15 cellular contexts compared by ENCODE assay signal in the genomic region with DNA sequence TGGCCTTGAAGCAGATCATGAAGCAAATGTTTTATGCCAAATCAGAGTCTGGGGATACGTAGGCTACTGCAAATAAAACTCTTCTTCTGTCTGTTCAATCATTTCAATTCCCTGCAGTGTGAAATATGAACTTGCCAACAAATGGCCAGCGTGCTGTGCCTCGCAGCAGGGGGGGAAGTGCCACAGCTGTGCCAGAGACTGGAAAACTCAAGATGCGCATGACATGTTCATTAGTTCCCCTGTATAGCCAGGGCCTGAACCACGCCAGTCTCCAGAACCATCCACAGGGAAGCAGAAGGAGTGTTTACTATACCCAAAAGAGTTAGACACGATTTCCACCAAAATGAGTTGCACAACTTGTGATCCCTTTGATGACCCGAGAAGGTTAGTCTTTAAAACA.
DNase-seq lines count a peak whose midpoint lies in the region; ATAC-seq and TF ChIP-seq lines count a peak whose summit lies in the region.
"Had no signal": no experiment of that assay in that cellular context is flagged by ENCODE, and none has a peak within 500 bp of the region (broad histone marks: within the 10 kb centered on the region; RNA-seq: fewer than 3 reads in every experiment).

No MANE protein-coding gene starts in this region.

- no peak for DNase-seq in Right ventricle myocardium superior
- DNase-seq in right atrium auricular region (ENCODE audit: low spot score), result no peak
- no peak for DNase-seq in SIG-M5 (lab: John Stamatoyannopoulos, UW)
- DNase-seq in coronary artery (ENCODE audit: low spot score), result no peak
- DNase-seq in OCI-M2 (lab: John Stamatoyannopoulos, UW; ENCODE audit: unreplicated experiment), result no peak
- no peak for DNase-seq in activated CD4-positive, alpha-beta T cell treated with anti-CD3 and anti-CD28 coated beads, Interleukin-2, amount 10 ng/mL, durations not matched to agents 7 days and 5 days
- DNase-seq: activated CD4-positive, alpha-beta T cell treated with anti-CD3 and anti-CD28 coated beads for 1 hour; activated effector memory CD4-positive, alpha-beta T cell treated with anti-CD3 and anti-CD28 coated beads, Interleukin-2, amount 50 U/mL, for 16 hours; EL; NCI-H1930; stimulated activated CD4-positive, alpha-beta T cell treated with anti-CD3 and anti-CD28 coated beads, Interleukin-4, amount 100 ng/mL, for 24 hours had no signal

- no peaks in the 10 kb centered on the region for H3K4me1 Mint-ChIP-seq in activated CD4-positive, alpha-beta T cell treated with anti-CD3 and anti-CD28 coated beads, Interleukin-2, amount 10 ng/mL, durations not matched to agents 7 days and 5 days
- H3K4me1 Mint-ChIP-seq: central memory CD8-positive, alpha-beta T cell had no signal

- H3K4me1 ChIP-seq in right atrium auricular region (peaks cover 0 to 13% of the 10 kb centered on the region in 2 donors), iPS-20b (ENCODE audit: insufficient read depth, low read length) (peaks cover 48% of the 10 kb centered on the region)

- no peak overlapping the region for H3K4me3 Mint-ChIP-seq in activated CD4-positive, alpha-beta T cell treated with anti-CD3 and anti-CD28 coated beads, Interleukin-2, amount 10 ng/mL, durations not matched to agents 7 days and 5 days
- H3K4me3 Mint-ChIP-seq: central memory CD8-positive, alpha-beta T cell had no signal

- H3K27me3 ChIP-seq in right atrium auricular region, result no peaks in the 10 kb centered on the region
- H3K27me3 ChIP-seq in iPS-20b (ENCODE audit: insufficient read depth, low read length), result peaks cover 10% of the 10 kb centered on the region; the same call in 1 of the 2 replicates

- CTCF ChIA-PET in activated CD4-positive, alpha-beta T cell treated with anti-CD3 and anti-CD28 coated beads, Interleukin-2, amount 10 ng/mL, durations not matched to agents 7 days and 5 days (lab: Charles Lee), result no interaction called here

- peak; percentile 73 for ATAC-seq in Right ventricle myocardium superior (ENCODE audit: poor library complexity)
- peak; percentile 58 for ATAC-seq in SK-N-SH treated with all-trans-retinoic acid at 6 μM for 48 hours
- ATAC-seq: left lobe of liver had no signal

- POLR2A ChIA-PET in activated CD4-positive, alpha-beta T cell treated with anti-CD3 and anti-CD28 coated beads, Interleukin-2, amount 10 ng/mL, durations not matched to agents 7 days and 5 days (lab: Charles Lee), result no interaction called here

- H3K4me3 ChIP-seq in right atrium auricular region (no peak overlapping the region), iPS-20b (ENCODE audit: low read length) (peak overlapping the region; percentile 17; the same call in 1 of the 2 replicates), coronary artery (no peak overlapping the region)

- intact Hi-C loops in Right ventricle myocardium superior (cut with DNase I), result loop anchor here (10.0 kb wide), 1 partner anchor 162 kb away; no protein-coding TSS in a partner anchor

- H3K9ac ChIP-seq in iPS-20b (ENCODE audit: low read depth, low read length), result no peak overlapping the region

- peaks cover 13% of the 10 kb centered on the region for H3K27me3 Mint-ChIP-seq in activated CD4-positive, alpha-beta T cell treated with anti-CD3 and anti-CD28 coated beads, Interleukin-2, amount 10 ng/mL, durations not matched to agents 7 days and 5 days
- H3K27me3 Mint-ChIP-seq: central memory CD8-positive, alpha-beta T cell had no signal

- H3K9me3 ChIP-seq in right atrium auricular region (no peaks in the 10 kb centered on the region), iPS-20b (ENCODE audit: insufficient read depth, low read depth, low read length) (no peaks in the 10 kb centered on the region)

- TF ChIP-seq CTCF in right atrium auricular region (IDR thresholded peaks at IDR 0.05) (no peak), coronary artery (IDR thresholded peaks at IDR 0.05) (no peak)

- H3K36me3 Mint-ChIP-seq in activated CD4-positive, alpha-beta T cell treated with anti-CD3 and anti-CD28 coated beads, Interleukin-2, amount 10 ng/mL, durations not matched to agents 7 days and 5 days (ENCODE audit: low read depth), result no peaks in the 10 kb centered on the region

- H3K36me3 ChIP-seq in right atrium auricular region (no peaks in the 10 kb centered on the region), iPS-20b (ENCODE audit: insufficient read depth, low read depth, low read length) (no peaks in the 10 kb centered on the region)

- H3K9me3 Mint-ChIP-seq in activated CD4-positive, alpha-beta T cell treated with anti-CD3 and anti-CD28 coated beads, Interleukin-2, amount 10 ng/mL, durations not matched to agents 7 days and 5 days, result no peaks in the 10 kb centered on the region
- H3K9me3 Mint-ChIP-seq: central memory CD8-positive, alpha-beta T cell had no signal

- no peak overlapping the region for H3K27ac Mint-ChIP-seq in activated CD4-positive, alpha-beta T cell treated with anti-CD3 and anti-CD28 coated beads, Interleukin-2, amount 10 ng/mL, durations not matched to agents 7 days and 5 days

- H3K27ac ChIP-seq in right atrium auricular region (no peak overlapping the region), iPS-20b (ENCODE audit: low read length) (no peak overlapping the region), coronary artery (no peak overlapping the region)

TF ChIP-seq in SK-N-SH treated with all-trans-retinoic acid at 6 μM for 48 hours, 23 proteins besides CTCF, POLR2A, EP300 and RAD21 (continues in another document):
- no peak for TF ChIP-seq SNAI2 (CRISPR knock-in tag; IDR thresholded peaks at IDR 0.05)
- TF ChIP-seq ESRRG (CRISPR knock-in tag; IDR thresholded peaks at IDR 0.05), result no peak
- TF ChIP-seq ISL1 (CRISPR knock-in tag; IDR thresholded peaks at IDR 0.05), result no peak
- no peak for TF ChIP-seq ZNF70 (CRISPR knock-in tag; IDR thresholded peaks at IDR 0.05)
- TF ChIP-seq GLIS3 (CRISPR knock-in tag; IDR thresholded peaks at IDR 0.05), result no peak
- TF ChIP-seq, protein P1, sequence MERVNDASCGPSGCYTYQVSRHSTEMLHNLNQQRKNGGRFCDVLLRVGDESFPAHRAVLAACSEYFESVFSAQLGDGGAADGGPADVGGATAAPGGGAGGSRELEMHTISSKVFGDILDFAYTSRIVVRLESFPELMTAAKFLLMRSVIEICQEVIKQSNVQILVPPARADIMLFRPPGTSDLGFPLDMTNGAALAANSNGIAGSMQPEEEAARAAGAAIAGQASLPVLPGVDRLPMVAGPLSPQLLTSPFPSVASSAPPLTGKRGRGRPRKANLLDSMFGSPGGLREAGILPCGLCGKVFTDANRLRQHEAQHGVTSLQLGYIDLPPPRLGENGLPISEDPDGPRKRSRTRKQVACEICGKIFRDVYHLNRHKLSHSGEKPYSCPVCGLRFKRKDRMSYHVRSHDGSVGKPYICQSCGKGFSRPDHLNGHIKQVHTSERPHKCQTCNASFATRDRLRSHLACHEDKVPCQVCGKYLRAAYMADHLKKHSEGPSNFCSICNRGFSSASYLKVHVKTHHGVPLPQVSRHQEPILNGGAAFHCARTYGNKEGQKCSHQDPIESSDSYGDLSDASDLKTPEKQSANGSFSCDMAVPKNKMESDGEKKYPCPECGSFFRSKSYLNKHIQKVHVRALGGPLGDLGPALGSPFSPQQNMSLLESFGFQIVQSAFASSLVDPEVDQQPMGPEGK (CRISPR knock-in tag; IDR thresholded peaks at IDR 0.05; ENCODE audit: borderline replicate concordance), result no peak
- TF ChIP-seq, protein P2, sequence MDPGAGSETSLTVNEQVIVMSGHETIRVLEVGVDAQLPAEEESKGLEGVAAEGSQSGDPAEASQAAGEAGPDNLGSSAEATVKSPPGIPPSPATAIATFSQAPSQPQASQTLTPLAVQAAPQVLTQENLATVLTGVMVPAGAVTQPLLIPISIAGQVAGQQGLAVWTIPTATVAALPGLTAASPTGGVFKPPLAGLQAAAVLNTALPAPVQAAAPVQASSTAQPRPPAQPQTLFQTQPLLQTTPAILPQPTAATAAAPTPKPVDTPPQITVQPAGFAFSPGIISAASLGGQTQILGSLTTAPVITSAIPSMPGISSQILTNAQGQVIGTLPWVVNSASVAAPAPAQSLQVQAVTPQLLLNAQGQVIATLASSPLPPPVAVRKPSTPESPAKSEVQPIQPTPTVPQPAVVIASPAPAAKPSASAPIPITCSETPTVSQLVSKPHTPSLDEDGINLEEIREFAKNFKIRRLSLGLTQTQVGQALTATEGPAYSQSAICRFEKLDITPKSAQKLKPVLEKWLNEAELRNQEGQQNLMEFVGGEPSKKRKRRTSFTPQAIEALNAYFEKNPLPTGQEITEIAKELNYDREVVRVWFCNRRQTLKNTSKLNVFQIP (CRISPR knock-in tag; IDR thresholded peaks at IDR 0.05; ENCODE audit: borderline replicate concordance, low read depth), result no peak
- no peak for TF ChIP-seq ARNTL (CRISPR knock-in tag; IDR thresholded peaks at IDR 0.05; ENCODE audit: borderline replicate concordance, low read depth)
- no peak for TF ChIP-seq PPARA (CRISPR knock-in tag; IDR thresholded peaks at IDR 0.05; ENCODE audit: borderline replicate concordance)
- no peak for TF ChIP-seq ZFP30 (CRISPR knock-in tag; IDR thresholded peaks at IDR 0.05)
- no peak for TF ChIP-seq ZNF8 (CRISPR knock-in tag; IDR thresholded peaks at IDR 0.05)
- no peak for TF ChIP-seq ZFP3 (CRISPR knock-in tag; IDR thresholded peaks at IDR 0.05)
- no peak for TF ChIP-seq CSDC2 (CRISPR knock-in tag; IDR thresholded peaks at IDR 0.05)
- no peak for TF ChIP-seq BACH2 (CRISPR knock-in tag; IDR thresholded peaks at IDR 0.05; ENCODE audit: borderline replicate concordance)
- TF ChIP-seq RARB (CRISPR knock-in tag; IDR thresholded peaks at IDR 0.05), result no peak
